Comparison of ENCODE assay signal across 1 cellular context in the genomic region with DNA sequence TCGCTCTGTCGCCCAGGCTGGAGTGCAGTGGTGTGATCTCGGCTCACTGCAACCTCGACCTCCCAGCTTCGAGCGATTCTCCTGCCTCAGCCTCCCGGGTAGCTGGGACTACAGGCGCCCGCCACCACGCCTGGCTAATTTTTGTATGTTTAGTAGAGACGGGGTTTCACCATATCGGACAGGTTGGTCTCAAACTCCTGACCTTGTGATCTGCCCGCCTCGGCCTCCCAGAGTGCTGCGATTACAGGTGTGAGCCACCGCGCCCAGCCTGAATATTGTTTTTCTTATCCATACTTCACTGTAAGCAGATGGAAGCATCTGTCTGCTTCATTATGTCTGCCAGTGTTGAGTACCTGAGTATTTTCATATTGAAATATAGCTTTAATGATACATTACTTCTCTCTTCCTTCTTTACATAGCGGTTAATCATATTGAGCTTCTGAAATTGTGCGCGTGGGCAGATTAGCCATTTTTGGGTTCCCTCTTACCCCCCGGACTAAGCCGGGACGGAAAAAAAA.
TF ChIP-seq lines count a peak whose summit lies in the region.

No MANE protein-coding gene starts in this region.

TF ChIP-seq in HepG2, 621 proteins besides CTCF, POLR2A, EP300 and RAD21:
- peak; percentile 82 for TF ChIP-seq ZNF460 (CRISPR knock-in tag; IDR thresholded peaks at IDR 0.05; ENCODE audit: borderline replicate concordance)
- TF ChIP-seq, protein P1, sequence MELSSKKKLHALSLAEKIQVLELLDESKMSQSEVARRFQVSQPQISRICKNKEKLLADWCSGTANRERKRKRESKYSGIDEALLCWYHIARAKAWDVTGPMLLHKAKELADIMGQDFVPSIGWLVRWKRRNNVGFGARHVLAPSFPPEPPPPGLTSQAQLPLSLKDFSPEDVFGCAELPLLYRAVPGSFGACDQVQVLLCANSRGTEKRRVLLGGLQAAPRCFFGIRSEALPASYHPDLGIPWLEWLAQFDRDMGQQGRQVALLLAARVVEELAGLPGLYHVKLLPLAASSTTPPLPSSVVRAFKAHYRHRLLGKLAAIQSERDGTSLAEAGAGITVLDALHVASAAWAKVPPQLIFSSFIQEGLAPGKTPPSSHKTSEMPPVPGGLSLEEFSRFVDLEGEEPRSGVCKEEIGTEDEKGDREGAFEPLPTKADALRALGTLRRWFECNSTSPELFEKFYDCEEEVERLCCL (CRISPR knock-in tag; IDR thresholded peaks at IDR 0.05; ENCODE audit: borderline replicate concordance), result peak; percentile 0; the same call in 1 of the 2 replicates
- 0 out of 2 replicates have a peak, but pooled peaks have one; percentile 57 for TF ChIP-seq ZNF607 (CRISPR knock-in tag; IDR thresholded peaks at IDR 0.05; ENCODE audit: borderline replicate concordance)
- TF ChIP-seq CHD4 (IDR thresholded peaks at IDR 0.05; ENCODE audit: borderline replicate concordance, low read length), result peak; percentile 35; the same call in 1 of the 2 replicates
- TF ChIP-seq TSC22D2 (CRISPR knock-in tag; IDR thresholded peaks at IDR 0.05; ENCODE audit: borderline replicate concordance), result 0 out of 2 replicates have a peak, but pooled peaks have one; percentile 9
- peak; percentile 14; the same call in 1 of the 2 replicates for TF ChIP-seq ZNF674 (CRISPR knock-in tag; IDR thresholded peaks at IDR 0.05; ENCODE audit: low read depth)
- peak; percentile 29; the same call in 1 of the 2 replicates for TF ChIP-seq ZNF703 (CRISPR knock-in tag; IDR thresholded peaks at IDR 0.05; ENCODE audit: borderline replicate concordance)
- 0 out of 2 replicates have a peak, but pooled peaks have one; percentile 71 for TF ChIP-seq ZNF790 (CRISPR knock-in tag; IDR thresholded peaks at IDR 0.05; ENCODE audit: borderline replicate concordance)
- 0 out of 2 replicates have a peak, but pooled peaks have one; percentile 17 for TF ChIP-seq ZNF598 (CRISPR knock-in tag; IDR thresholded peaks at IDR 0.05; ENCODE audit: borderline replicate concordance)
- TF ChIP-seq ZNF326 (CRISPR knock-in tag; IDR thresholded peaks at IDR 0.05; ENCODE audit: borderline replicate concordance), result 0 out of 2 replicates have a peak, but pooled peaks have one; percentile 23
